In the genomic region with DNA sequence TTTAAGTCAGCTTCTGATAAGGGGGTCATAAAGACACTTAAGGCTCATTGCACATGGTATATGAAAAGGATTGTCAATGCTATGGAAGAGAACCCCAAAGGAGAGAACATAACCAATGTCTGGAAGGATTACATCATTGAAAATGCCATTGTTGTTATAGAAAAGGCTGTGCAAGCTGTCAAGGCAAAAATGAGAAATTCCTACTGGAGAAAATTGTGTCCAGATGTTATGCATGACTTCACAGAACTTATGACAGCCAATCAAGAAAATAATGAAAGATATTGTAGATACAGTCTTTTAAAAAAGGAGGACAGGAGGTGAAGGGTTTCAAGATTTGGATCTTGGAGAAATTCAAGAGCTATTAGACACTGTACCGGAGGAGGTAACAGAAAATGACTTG, we compare ENCODE assay signal across 2 cellular contexts.
TF ChIP-seq lines count a peak whose summit lies in the region.

No MANE protein-coding gene starts in this region.

TF ChIP-seq in SK-N-SH, 30 proteins besides CTCF, POLR2A, EP300 and RAD21 (continued from another document):
- TF ChIP-seq PBX3 (IDR thresholded peaks at IDR 0.05): peak; percentile 72
- no peak for TF ChIP-seq NRF1 (IDR thresholded peaks at IDR 0.05; ENCODE audit: low read depth, low read length)
- 0 out of 2 replicates have a peak, but pooled peaks have one; percentile 21 for TF ChIP-seq RXRA (IDR thresholded peaks at IDR 0.05; ENCODE audit: borderline replicate concordance, low read depth)

TF ChIP-seq in IMR-90, 13 proteins besides CTCF, POLR2A, EP300 and RAD21 (continued from another document):
- TF ChIP-seq ELK1 (IDR thresholded peaks at IDR 0.05; ENCODE audit: borderline replicate concordance, low read depth, low read length) (no peak), RCOR1 (IDR thresholded peaks at IDR 0.05; ENCODE audit: insufficient replicate concordance, low read length) (no peak), MXI1 (IDR thresholded peaks at IDR 0.05; ENCODE audit: borderline replicate concordance, low read depth, low read length) (no peak), NFE2L2 (IDR thresholded peaks at IDR 0.05; ENCODE audit: low read depth, low read length) (no peak)
